In genomic region chr21:46228345-46229051, GRCh38 we compare ENCODE assay signal across 1 cellular context.
A peak's percentile ranks its signal among the peaks of the same experiment; 100 is the strongest.
TF ChIP-seq lines count a peak whose summit lies in the region.

TSS of gene LSS (minus strand) at chr21:46228774. CDS start at chr21:46228745, 29 bp downstream.

TF ChIP-seq in K562, 482 proteins besides CTCF, POLR2A, EP300 and RAD21 (continued from another document and continues in another):
- TF ChIP-seq YY1 (IDR thresholded peaks at IDR 0.05; ENCODE audit: borderline replicate concordance in 1 of 3, control insufficient read depth in 1 of 3, extremely low read depth in 1 of 3, insufficient read depth in 3 of 3, insufficient read length in 1 of 3, insufficient replicate concordance in 2 of 3, low read depth in 1 of 3, low read length in 2 of 3) (peak in 1 of 3 experiments; percentile 11), ZNF23 (CRISPR knock-in tag; IDR thresholded peaks at IDR 0.05) (no peak), ZMIZ1 (IDR thresholded peaks at IDR 0.05; ENCODE audit: low read depth in 2 of 2, low read length in 2 of 2) (no peak), SRSF3 (IDR thresholded peaks at IDR 0.05; ENCODE audit: insufficient read depth, low read length) (no peak), SIN3A (IDR thresholded peaks at IDR 0.05; ENCODE audit: borderline replicate concordance in 2 of 2, control insufficient read depth in 1 of 2, low read depth in 2 of 2, low read length in 2 of 2) (peak; percentile 87 to 97; a peak in 3 of 4 replicates), SREBF1 (IDR thresholded peaks at IDR 0.05; ENCODE audit: borderline replicate concordance, low read depth, low read length) (peak; percentile 74; the same call in 1 of the 2 replicates), RREB1 (CRISPR knock-in tag; IDR thresholded peaks at IDR 0.05) (peak; percentile 84), KHSRP (IDR thresholded peaks at IDR 0.05) (no peak), RBFOX2 (IDR thresholded peaks at IDR 0.05; ENCODE audit: low read depth, low read length) (peak; percentile 64), FOXA3 (CRISPR knock-in tag; conservative IDR thresholded peaks at IDR 0.05 in 1 of 2, IDR thresholded peaks at IDR 0.05 in 1 of 2) (no peak), FIP1L1 (IDR thresholded peaks at IDR 0.05; ENCODE audit: low read depth, low read length, poor library complexity, severe bottlenecking) (no peak), E2F3 (CRISPR knock-in tag; IDR thresholded peaks at IDR 0.05) (0 out of 2 replicates have a peak, but pooled peaks have one; percentile 49), ZNF212 (CRISPR knock-in tag; IDR thresholded peaks at IDR 0.05) (0 out of 2 replicates have a peak, but pooled peaks have one; percentile 58), GABPA (tag; conservative IDR thresholded peaks at IDR 0.05; ENCODE audit: low read depth) (no peak), HMGN3 (IDR thresholded peaks at IDR 0.05; ENCODE audit: borderline replicate concordance, extremely low read depth, insufficient read length, low read depth, low read length) (peak; percentile 56), RB1 (IDR thresholded peaks at IDR 0.05; ENCODE audit: low read depth) (peak; percentile 67), ZNF143 (CRISPR knock-in tag; IDR thresholded peaks at IDR 0.05) (no peak), STAT6 (CRISPR knock-in tag; IDR thresholded peaks at IDR 0.05) (peak; percentile 56; the same call in 1 of the 2 replicates), MNT (conservative IDR thresholded peaks at IDR 0.05) (peak; percentile 59 to 82), TEAD2 (tag; IDR thresholded peaks at IDR 0.05) (no peak), ZNF76 (CRISPR knock-in tag; IDR thresholded peaks at IDR 0.05; ENCODE audit: borderline replicate concordance) (0 out of 2 replicates have a peak, but pooled peaks have one; percentile 57), GTF2F1 (IDR thresholded peaks at IDR 0.05; ENCODE audit: low read depth, low read length) (no peak), SRF (CRISPR knock-in tag; IDR thresholded peaks at IDR 0.05) (0 out of 4 replicates have a peak, but pooled peaks of 1 of the 2 experiments have one; percentile 25), ATF1 (CRISPR knock-in tag; IDR thresholded peaks at IDR 0.05) (no peak), ATF1 (tag; IDR thresholded peaks at IDR 0.05) (peak; percentile 60; the same call in 1 of the 2 replicates), JUN (IDR thresholded peaks at IDR 0.05; ENCODE audit: borderline replicate concordance, low read depth, low read length) (no peak), JUN (CRISPR knock-in tag; IDR thresholded peaks at IDR 0.05; ENCODE audit: borderline replicate concordance) (no peak), CCNT2 (IDR thresholded peaks at IDR 0.05; ENCODE audit: borderline replicate concordance, extremely low read depth, insufficient read length, low read depth, low read length) (peak; percentile 64), KDM2B (CRISPR knock-in tag; IDR thresholded peaks at IDR 0.05) (0 out of 2 replicates have a peak, but pooled peaks have one; percentile 2), ZNF282 (CRISPR knock-in tag; IDR thresholded peaks at IDR 0.05) (no peak; the same call in 1 of the 2 replicates), PURB (CRISPR knock-in tag; IDR thresholded peaks at IDR 0.05; ENCODE audit: low read depth) (no peak), NCOA4 (IDR thresholded peaks at IDR 0.05; ENCODE audit: partially characterized antibody) (no peak), SNIP1 (IDR thresholded peaks at IDR 0.05; ENCODE audit: low read depth) (no peak), ETV6 (IDR thresholded peaks at IDR 0.05; ENCODE audit: borderline replicate concordance in 1 of 2, low read depth in 2 of 2, low read length in 1 of 2) (no peak), ETV6 (CRISPR knock-in tag; IDR thresholded peaks at IDR 0.05; ENCODE audit: borderline replicate concordance) (no peak), SUPT5H (IDR thresholded peaks at IDR 0.05) (peak; percentile 4; the same call in 1 of the 2 replicates)
- TF ChIP-seq, protein P1, sequence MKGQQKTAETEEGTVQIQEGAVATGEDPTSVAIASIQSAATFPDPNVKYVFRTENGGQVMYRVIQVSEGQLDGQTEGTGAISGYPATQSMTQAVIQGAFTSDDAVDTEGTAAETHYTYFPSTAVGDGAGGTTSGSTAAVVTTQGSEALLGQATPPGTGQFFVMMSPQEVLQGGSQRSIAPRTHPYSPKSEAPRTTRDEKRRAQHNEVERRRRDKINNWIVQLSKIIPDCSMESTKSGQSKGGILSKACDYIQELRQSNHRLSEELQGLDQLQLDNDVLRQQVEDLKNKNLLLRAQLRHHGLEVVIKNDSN (CRISPR knock-in tag; IDR thresholded peaks at IDR 0.05), result peak; percentile 69
- TF ChIP-seq, protein P2, sequence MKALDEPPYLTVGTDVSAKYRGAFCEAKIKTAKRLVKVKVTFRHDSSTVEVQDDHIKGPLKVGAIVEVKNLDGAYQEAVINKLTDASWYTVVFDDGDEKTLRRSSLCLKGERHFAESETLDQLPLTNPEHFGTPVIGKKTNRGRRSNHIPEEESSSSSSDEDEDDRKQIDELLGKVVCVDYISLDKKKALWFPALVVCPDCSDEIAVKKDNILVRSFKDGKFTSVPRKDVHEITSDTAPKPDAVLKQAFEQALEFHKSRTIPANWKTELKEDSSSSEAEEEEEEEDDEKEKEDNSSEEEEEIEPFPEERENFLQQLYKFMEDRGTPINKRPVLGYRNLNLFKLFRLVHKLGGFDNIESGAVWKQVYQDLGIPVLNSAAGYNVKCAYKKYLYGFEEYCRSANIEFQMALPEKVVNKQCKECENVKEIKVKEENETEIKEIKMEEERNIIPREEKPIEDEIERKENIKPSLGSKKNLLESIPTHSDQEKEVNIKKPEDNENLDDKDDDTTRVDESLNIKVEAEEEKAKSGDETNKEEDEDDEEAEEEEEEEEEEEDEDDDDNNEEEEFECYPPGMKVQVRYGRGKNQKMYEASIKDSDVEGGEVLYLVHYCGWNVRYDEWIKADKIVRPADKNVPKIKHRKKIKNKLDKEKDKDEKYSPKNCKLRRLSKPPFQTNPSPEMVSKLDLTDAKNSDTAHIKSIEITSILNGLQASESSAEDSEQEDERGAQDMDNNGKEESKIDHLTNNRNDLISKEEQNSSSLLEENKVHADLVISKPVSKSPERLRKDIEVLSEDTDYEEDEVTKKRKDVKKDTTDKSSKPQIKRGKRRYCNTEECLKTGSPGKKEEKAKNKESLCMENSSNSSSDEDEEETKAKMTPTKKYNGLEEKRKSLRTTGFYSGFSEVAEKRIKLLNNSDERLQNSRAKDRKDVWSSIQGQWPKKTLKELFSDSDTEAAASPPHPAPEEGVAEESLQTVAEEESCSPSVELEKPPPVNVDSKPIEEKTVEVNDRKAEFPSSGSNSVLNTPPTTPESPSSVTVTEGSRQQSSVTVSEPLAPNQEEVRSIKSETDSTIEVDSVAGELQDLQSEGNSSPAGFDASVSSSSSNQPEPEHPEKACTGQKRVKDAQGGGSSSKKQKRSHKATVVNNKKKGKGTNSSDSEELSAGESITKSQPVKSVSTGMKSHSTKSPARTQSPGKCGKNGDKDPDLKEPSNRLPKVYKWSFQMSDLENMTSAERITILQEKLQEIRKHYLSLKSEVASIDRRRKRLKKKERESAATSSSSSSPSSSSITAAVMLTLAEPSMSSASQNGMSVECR (CRISPR knock-in tag; IDR thresholded peaks at IDR 0.05), result peak; percentile 91
- TF ChIP-seq, protein P3, sequence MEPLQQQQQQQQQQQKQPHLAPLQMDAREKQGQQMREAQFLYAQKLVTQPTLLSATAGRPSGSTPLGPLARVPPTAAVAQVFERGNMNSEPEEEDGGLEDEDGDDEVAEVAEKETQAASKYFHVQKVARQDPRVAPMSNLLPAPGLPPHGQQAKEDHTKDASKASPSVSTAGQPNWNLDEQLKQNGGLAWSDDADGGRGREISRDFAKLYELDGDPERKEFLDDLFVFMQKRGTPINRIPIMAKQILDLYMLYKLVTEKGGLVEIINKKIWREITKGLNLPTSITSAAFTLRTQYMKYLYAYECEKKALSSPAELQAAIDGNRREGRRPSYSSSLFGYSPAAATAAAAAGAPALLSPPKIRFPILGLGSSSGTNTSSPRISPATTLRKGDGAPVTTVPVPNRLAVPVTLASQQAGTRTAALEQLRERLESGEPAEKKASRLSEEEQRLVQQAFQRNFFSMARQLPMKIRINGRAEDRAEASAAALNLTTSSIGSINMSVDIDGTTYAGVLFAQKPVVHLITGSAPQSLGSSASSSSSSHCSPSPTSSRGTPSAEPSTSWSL (CRISPR knock-in tag; IDR thresholded peaks at IDR 0.05; ENCODE audit: borderline replicate concordance), result 0 out of 2 replicates have a peak, but pooled peaks have one; percentile 45
